In the genomic region with DNA sequence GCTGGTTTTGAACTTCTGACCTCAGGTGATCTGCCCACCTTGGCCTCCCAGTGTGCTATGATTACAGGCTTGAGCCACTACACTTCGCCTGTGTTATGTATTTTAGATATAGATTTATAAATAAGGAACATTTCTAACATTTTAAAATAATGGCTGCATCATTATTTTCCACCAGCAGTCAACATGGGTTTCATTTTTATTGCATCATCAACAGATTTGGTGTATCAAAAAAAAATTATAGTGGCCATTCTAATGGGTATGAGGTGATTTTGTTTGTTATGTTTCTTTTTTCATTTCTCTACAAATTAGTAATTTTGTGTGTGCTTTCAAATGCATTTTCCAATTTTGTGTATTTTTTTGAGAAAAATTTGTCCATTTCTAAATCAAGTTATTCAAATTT, we compare ENCODE assay signal across 31 cellular contexts.
"Had no signal": no experiment of that assay in that cellular context is flagged by ENCODE, and none has a peak within 500 bp of the region (broad histone marks: within the 10 kb centered on the region; RNA-seq: fewer than 3 reads in every experiment).

No MANE protein-coding gene starts in this region.

- H3K27me3 Mint-ChIP-seq: activated CD8-positive, alpha-beta T cell treated with anti-CD3 and anti-CD28 coated beads for 36 hours; activated naive CD8-positive, alpha-beta T cell; activated T-helper 17 cell treated with anti-CD3 and anti-CD28 coated beads, Interleukin-2, amount 50 U/mL, for 72 hours; central memory CD8-positive, alpha-beta T cell; dendritic cell treated with granulocyte-macrophage colony-stimulating factor and Interleukin-4, amounts not matched to agents 40 ng/mL and 50 ng/mL, for 4 days had no signal

- H3K4me1 Mint-ChIP-seq: activated T-helper 17 cell treated with anti-CD3 and anti-CD28 coated beads, Interleukin-2, amount 50 U/mL, for 72 hours; central memory CD8-positive, alpha-beta T cell; WTC11 had no signal

- ATAC-seq: activated CD8-positive, alpha-beta T cell treated with anti-CD3 and anti-CD28 coated beads for 36 hours; activated T-cell treated with anti-CD3 and anti-CD28 coated beads, Interleukin-2, amount 50 U/mL, for 4 hours; activated T-helper 17 cell treated with anti-CD3 and anti-CD28 coated beads, Interleukin-2, amount 50 U/mL, for 72 hours; foreskin keratinocyte; gastrocnemius medialis; heart right ventricle; WTC11 had no signal

- H3K27me3 ChIP-seq: brain microvascular endothelial cell, dorsolateral prefrontal cortex, esophagus muscularis mucosa, foreskin keratinocyte, gastrocnemius medialis, heart right ventricle had no signal

- H3K9me3 ChIP-seq: esophagus muscularis mucosa had no signal

- FAIRE-seq: astrocyte, bronchial epithelial cell had no signal

- H3K27ac ChIP-seq: brain microvascular endothelial cell, coronary artery, dorsolateral prefrontal cortex, esophagus muscularis mucosa, foreskin keratinocyte, gastrocnemius medialis, heart right ventricle, VCaP had no signal

- H3K4me1 ChIP-seq: esophagus muscularis mucosa, foreskin keratinocyte, gastrocnemius medialis, heart right ventricle had no signal

- H3K4me3 ChIP-seq: coronary artery, dorsolateral prefrontal cortex, esophagus muscularis mucosa, gastrocnemius medialis, heart right ventricle had no signal

- H3K4me3 Mint-ChIP-seq: activated CD8-positive, alpha-beta T cell treated with anti-CD3 and anti-CD28 coated beads for 36 hours; activated naive CD8-positive, alpha-beta T cell; activated T-cell treated with anti-CD3 and anti-CD28 coated beads, Interleukin-2, amount 50 U/mL, for 4 hours; activated T-helper 17 cell treated with anti-CD3 and anti-CD28 coated beads, Interleukin-2, amount 50 U/mL, for 72 hours; central memory CD8-positive, alpha-beta T cell; dendritic cell treated with granulocyte-macrophage colony-stimulating factor and Interleukin-4, amounts not matched to agents 40 ng/mL and 50 ng/mL, for 4 days; WTC11 had no signal

- H3K27ac Mint-ChIP-seq: activated CD8-positive, alpha-beta T cell treated with anti-CD3 and anti-CD28 coated beads for 36 hours; activated naive CD8-positive, alpha-beta T cell; activated T-helper 17 cell treated with anti-CD3 and anti-CD28 coated beads, Interleukin-2, amount 50 U/mL, for 72 hours; dendritic cell treated with granulocyte-macrophage colony-stimulating factor and Interleukin-4, amounts not matched to agents 40 ng/mL and 50 ng/mL, for 4 days; WTC11 had no signal

- DNase-seq: activated CD4-positive, alpha-beta T cell treated with anti-CD3 and anti-CD28 coated beads for 1 hour; activated CD4-positive, alpha-beta T cell treated with anti-CD3 and anti-CD28 coated beads for 4 hours; activated CD4-positive, alpha-beta T cell treated with anti-CD3 and anti-CD28 coated beads, Interleukin-2, amount 50 U/mL, for 1 hour; activated CD4-positive, alpha-beta T cell treated with anti-CD3 and anti-CD28 coated beads, Interleukin-2, amount 50 U/mL, for 48 hours; activated CD8-positive, alpha-beta memory T cell treated with anti-CD3 and anti-CD28 coated beads for 24 hours; activated CD8-positive, alpha-beta T cell treated with anti-CD3 and anti-CD28 coated beads for 36 hours; activated effector memory CD4-positive, alpha-beta T cell treated with Interleukin-2 at 50 U/mL for 16 hours; activated gamma-delta T cell treated with Interleukin-2 at 50 U/mL for 16 hours; activated naive CD4-positive, alpha-beta T cell treated with anti-CD3 and anti-CD28 coated beads, Interleukin-2, amount 50 U/mL, for 16 hours; activated naive CD4-positive, alpha-beta T cell treated with Interleukin-2 at 50 U/mL for 16 hours; activated T-cell treated with anti-CD3 and anti-CD28 coated beads, Interleukin-2, amount 50 U/mL, for 4 hours; amniotic stem cell; anterior cingulate cortex; brain microvascular endothelial cell; dorsolateral prefrontal cortex; effector memory CD4-positive, alpha-beta T cell; erythroblast; foreskin keratinocyte; gastrocnemius medialis; heart right ventricle; T-helper 2 cell had no signal

- H3K36me3 ChIP-seq: brain microvascular endothelial cell had no signal

- H3K9me3 Mint-ChIP-seq: central memory CD8-positive, alpha-beta T cell had no signal
